In the genomic region with DNA sequence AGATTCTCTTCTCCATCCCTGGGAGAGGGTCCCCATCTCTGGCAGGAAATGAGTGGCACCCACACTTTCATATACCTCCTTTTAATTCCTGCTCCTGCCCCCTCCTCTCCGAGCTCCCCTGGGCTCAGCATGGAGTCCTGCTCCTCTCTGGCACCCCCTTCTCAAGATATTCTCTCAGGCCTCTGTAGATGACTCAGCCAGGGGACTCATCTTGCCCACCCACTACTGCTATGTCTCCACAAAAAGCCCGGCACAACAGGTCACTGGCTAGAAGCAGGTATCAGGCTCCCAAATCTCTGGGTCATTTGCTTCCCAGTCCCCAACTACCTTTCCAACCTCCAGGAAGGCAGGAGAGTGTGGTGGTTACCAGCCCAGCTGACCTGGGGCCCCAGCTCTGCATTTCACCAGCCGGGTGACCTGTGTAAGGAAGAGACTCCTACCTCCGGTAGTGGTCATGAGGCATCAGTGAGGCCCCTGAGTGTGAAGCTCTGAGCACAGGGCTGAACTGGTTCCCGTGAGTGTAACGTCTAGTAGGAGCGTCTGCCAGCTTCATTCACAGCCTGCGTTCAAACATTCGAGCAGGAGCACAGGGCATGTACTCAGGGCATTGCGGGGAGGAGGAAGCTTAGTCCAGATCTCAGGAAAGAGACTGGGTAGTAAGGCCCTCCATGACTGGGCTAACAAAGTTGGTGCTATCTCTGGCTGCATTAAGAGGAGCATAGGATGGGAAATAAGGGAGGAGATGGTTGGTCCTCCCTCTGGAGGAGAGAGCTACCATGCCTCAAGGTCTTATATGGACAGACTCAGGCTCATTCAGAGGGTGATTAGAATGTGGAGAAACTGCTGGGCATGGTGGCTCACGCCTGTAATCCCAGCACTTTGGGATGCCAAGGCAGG, we compare ENCODE assay signal across 22 cellular contexts.
DNase-seq lines count a peak whose midpoint lies in the region; ATAC-seq and TF ChIP-seq lines count a peak whose summit lies in the region.
"Had no signal": no experiment of that assay in that cellular context is flagged by ENCODE, and none has a peak within 500 bp of the region (broad histone marks: within the 10 kb centered on the region; RNA-seq: fewer than 3 reads in every experiment).

No MANE protein-coding gene starts in this region.

- H3K36me3 Mint-ChIP-seq in activated naive CD8-positive, alpha-beta T cell treated with anti-CD3 and anti-CD28 coated beads, Interleukin-2, amount 50 U/mL, for 24 hours (ENCODE audit: low read depth): no peaks in the 10 kb centered on the region
- H3K36me3 Mint-ChIP-seq in activated naive CD8-positive, alpha-beta T cell treated with anti-CD3 and anti-CD28 coated beads for 36 hours: no peaks in the 10 kb centered on the region
- H3K36me3 Mint-ChIP-seq in glutamatergic neuron (ENCODE audit: unreplicated experiment): no peaks in the 10 kb centered on the region
- H3K36me3 Mint-ChIP-seq: T-cell had no signal

- no peak overlapping the region for H3K27ac Mint-ChIP-seq in activated naive CD8-positive, alpha-beta T cell treated with anti-CD3 and anti-CD28 coated beads, Interleukin-2, amount 50 U/mL, for 24 hours
- no peak overlapping the region for H3K27ac Mint-ChIP-seq in activated naive CD8-positive, alpha-beta T cell treated with anti-CD3 and anti-CD28 coated beads for 36 hours
- H3K27ac Mint-ChIP-seq in glutamatergic neuron (ENCODE audit: unreplicated experiment): no peak overlapping the region
- H3K27ac Mint-ChIP-seq: activated CD8-positive, alpha-beta memory T cell treated with anti-CD3 and anti-CD28 coated beads, Interleukin-2, amount 10 ng/mL, durations not matched to agents 7 days and 5 days; HFFc6; T-cell had no signal

- H3K27ac ChIP-seq in HUES64 (ENCODE audit: low read depth, low read length) (peak overlapping the region; percentile 67; the same call in 1 of the 2 replicates), smooth muscle cell (ENCODE audit: low read depth) (no peak overlapping the region)
- H3K27ac ChIP-seq: brain microvascular endothelial cell, foreskin keratinocyte, PC-9, skin epidermis, testis, uterus had no signal

- no peaks in the 10 kb centered on the region for H3K9me3 Mint-ChIP-seq in activated naive CD8-positive, alpha-beta T cell treated with anti-CD3 and anti-CD28 coated beads, Interleukin-2, amount 50 U/mL, for 24 hours
- H3K9me3 Mint-ChIP-seq in activated naive CD8-positive, alpha-beta T cell treated with anti-CD3 and anti-CD28 coated beads for 36 hours: no peaks in the 10 kb centered on the region
- H3K9me3 Mint-ChIP-seq in glutamatergic neuron (ENCODE audit: unreplicated experiment): peaks cover 10% of the 10 kb centered on the region
- H3K9me3 Mint-ChIP-seq: HFFc6, T-cell had no signal

- H3K9me3 ChIP-seq in HUES64 (ENCODE audit: insufficient read depth, low read depth, low read length) (no peaks in the 10 kb centered on the region), smooth muscle cell (replicated peaks; ENCODE audit: low read depth) (no peaks in the 10 kb centered on the region)
- H3K9me3 ChIP-seq: MG63, testis, uterus had no signal

- H3K4me3 Mint-ChIP-seq in activated naive CD8-positive, alpha-beta T cell treated with anti-CD3 and anti-CD28 coated beads, Interleukin-2, amount 50 U/mL, for 24 hours: no peak overlapping the region
- no peak overlapping the region for H3K4me3 Mint-ChIP-seq in activated naive CD8-positive, alpha-beta T cell treated with anti-CD3 and anti-CD28 coated beads for 36 hours
- peak overlapping the region; percentile 68 for H3K4me3 Mint-ChIP-seq in glutamatergic neuron (ENCODE audit: unreplicated experiment)
- H3K4me3 Mint-ChIP-seq: activated CD8-positive, alpha-beta memory T cell treated with anti-CD3 and anti-CD28 coated beads, Interleukin-2, amount 10 ng/mL, durations not matched to agents 7 days and 5 days; HFFc6 had no signal

- 13% methylated on average over 11 of the region's 11 CpGs for WGBS in HUES64
- 19% methylated on average over 11 of the region's 11 CpGs for WGBS in smooth muscle cell (ENCODE audit: low lambda C conversion rate)

- no peaks in the 10 kb centered on the region for H3K79me2 ChIP-seq in smooth muscle cell (ENCODE audit: low read depth)

- no peak for DNase-seq in activated naive CD8-positive, alpha-beta T cell treated with anti-CD3 and anti-CD28 coated beads, Interleukin-2, amount 50 U/mL, for 24 hours
- no peak for DNase-seq in activated naive CD8-positive, alpha-beta T cell treated with anti-CD3 and anti-CD28 coated beads for 36 hours
- no peak for DNase-seq in glutamatergic neuron
- no peak for DNase-seq in smooth muscle cell (lab: John Stamatoyannopoulos, UW; ENCODE audit: unreplicated experiment)
- no peak for DNase-seq in activated naive CD4-positive, alpha-beta T cell treated with anti-CD3 and anti-CD28 coated beads, Interleukin-2, amount 50 U/mL, for 16 hours
- DNase-seq in activated effector memory CD4-positive, alpha-beta T cell treated with anti-CD3 and anti-CD28 coated beads, Interleukin-2, amount 50 U/mL, for 16 hours: no peak
- no peak for DNase-seq in hypothalamus (lab: John Stamatoyannopoulos, UW)
- DNase-seq: ACHN; activated CD8-positive, alpha-beta memory T cell treated with anti-CD3 and anti-CD28 coated beads, Interleukin-2, amount 10 ng/mL, durations not matched to agents 7 days and 5 days; activated effector memory CD4-positive, alpha-beta T cell treated with Interleukin-2 at 50 U/mL for 16 hours; brain microvascular endothelial cell; effector memory CD4-positive, alpha-beta T cell; foreskin keratinocyte; HFFc6; MG63; NCI-H2081; PC-9; T-cell; testis; uterus had no signal

- TF ChIP-seq CTCF in glutamatergic neuron (IDR thresholded peaks at IDR 0.05; ENCODE audit: partially characterized antibody, unreplicated experiment) (no peak), smooth muscle cell (IDR thresholded peaks at IDR 0.05; ENCODE audit: borderline replicate concordance, insufficient read depth, poor library complexity, severe bottlenecking) (no peak)

- peaks cover 82% of the 10 kb centered on the region for H3K27me3 Mint-ChIP-seq in activated naive CD8-positive, alpha-beta T cell treated with anti-CD3 and anti-CD28 coated beads, Interleukin-2, amount 50 U/mL, for 24 hours
- peaks cover 94% of the 10 kb centered on the region for H3K27me3 Mint-ChIP-seq in activated naive CD8-positive, alpha-beta T cell treated with anti-CD3 and anti-CD28 coated beads for 36 hours
- H3K27me3 Mint-ChIP-seq in glutamatergic neuron (ENCODE audit: unreplicated experiment): peaks cover 46% of the 10 kb centered on the region

- H3K4me1 ChIP-seq in HUES64 (ENCODE audit: insufficient read depth, low read length) (peaks cover 47% of the 10 kb centered on the region), smooth muscle cell (ENCODE audit: low read depth) (peaks cover 16% of the 10 kb centered on the region)
- H3K4me1 ChIP-seq: testis, uterus had no signal

- H3K36me3 ChIP-seq in HUES64 (ENCODE audit: insufficient read depth, low read length): no peaks in the 10 kb centered on the region
- H3K36me3 ChIP-seq in smooth muscle cell (ENCODE audit: low read depth): no peaks in the 10 kb centered on the region
- H3K36me3 ChIP-seq: brain microvascular endothelial cell, MG63, uterus had no signal

- H3K4me3 ChIP-seq in HUES64 (ENCODE audit: low read length) (peak overlapping the region; percentile 35), smooth muscle cell (no peak overlapping the region)
- H3K4me3 ChIP-seq: MG63, PC-9, skin epidermis, testis, uterus had no signal

- no peak overlapping the region for H2AFZ ChIP-seq in smooth muscle cell (ENCODE audit: low read depth)
- H2AFZ ChIP-seq: PC-9 had no signal

- H3K27me3 ChIP-seq in HUES64 (ENCODE audit: insufficient read depth, low read length) (peaks cover 95% of the 10 kb centered on the region), smooth muscle cell (ENCODE audit: low read depth) (peaks cover 100% of the 10 kb centered on the region)
- H3K27me3 ChIP-seq: MG63, testis had no signal

- H3K4me2 ChIP-seq in smooth muscle cell: peak overlapping the region; percentile 61
- H3K4me2 ChIP-seq: PC-9 had no signal

- H3F3A ChIP-seq in smooth muscle cell (ENCODE audit: low read depth): no peaks in the 10 kb centered on the region

- H3K9ac ChIP-seq in HUES64 (ENCODE audit: low read depth, low read length) (no peak overlapping the region), smooth muscle cell (ENCODE audit: low read depth) (no peak overlapping the region)

- ATAC-seq in activated naive CD8-positive, alpha-beta T cell treated with anti-CD3 and anti-CD28 coated beads, Interleukin-2, amount 50 U/mL, for 24 hours: peak; percentile 42
- ATAC-seq: activated CD8-positive, alpha-beta memory T cell treated with anti-CD3 and anti-CD28 coated beads, Interleukin-2, amount 10 ng/mL, durations not matched to agents 7 days and 5 days; T-cell had no signal

- H4K20me1 ChIP-seq in smooth muscle cell (ENCODE audit: low read depth): no peaks in the 10 kb centered on the region

- peaks cover 29% of the 10 kb centered on the region for H3K4me1 Mint-ChIP-seq in activated naive CD8-positive, alpha-beta T cell treated with anti-CD3 and anti-CD28 coated beads, Interleukin-2, amount 50 U/mL, for 24 hours
- peaks cover 7% of the 10 kb centered on the region for H3K4me1 Mint-ChIP-seq in activated naive CD8-positive, alpha-beta T cell treated with anti-CD3 and anti-CD28 coated beads for 36 hours
- peaks cover 23% of the 10 kb centered on the region for H3K4me1 Mint-ChIP-seq in glutamatergic neuron (ENCODE audit: low read depth, unreplicated experiment)
